In the genomic region with DNA sequence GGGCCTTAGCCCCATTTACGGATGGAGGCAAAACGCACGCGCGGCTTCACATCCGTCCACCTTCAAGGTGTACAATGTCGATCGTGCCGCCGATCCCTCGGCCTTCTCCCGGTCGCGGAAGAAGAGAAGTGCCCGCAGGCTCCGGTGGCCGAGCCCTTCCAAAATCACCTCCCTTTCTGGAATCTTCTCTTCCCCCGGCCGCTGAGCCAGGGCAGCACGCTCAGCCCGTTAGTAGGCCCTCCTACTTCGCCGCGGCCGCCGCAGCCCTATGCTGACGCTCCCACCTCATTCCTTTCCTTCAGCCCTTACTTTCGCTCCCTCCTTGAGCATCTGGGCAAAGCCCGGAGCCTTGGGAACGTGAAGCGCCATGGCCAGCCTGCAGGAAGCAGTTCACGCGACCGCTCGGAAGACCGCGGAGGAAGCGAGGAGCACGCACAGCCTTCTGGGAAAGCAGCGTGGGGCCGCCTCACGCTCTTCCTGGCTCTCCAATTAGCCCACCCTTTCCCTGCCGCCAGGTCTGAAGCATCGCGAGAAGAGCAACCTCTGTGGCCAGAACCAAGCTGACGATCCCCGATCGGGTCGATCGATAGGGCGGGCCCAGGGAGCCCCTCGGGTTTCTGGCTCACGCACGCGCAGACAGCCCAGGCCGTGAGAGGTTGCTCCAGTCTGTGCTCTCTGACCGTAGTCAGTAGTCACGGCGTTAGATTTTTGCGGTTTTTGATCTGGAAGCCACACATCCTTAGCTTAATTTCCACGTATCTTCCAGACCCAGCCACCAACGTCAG, we compare ENCODE assay signal across 1 cellular context.
TF ChIP-seq lines count a peak whose summit lies in the region.

A gene with protein sequence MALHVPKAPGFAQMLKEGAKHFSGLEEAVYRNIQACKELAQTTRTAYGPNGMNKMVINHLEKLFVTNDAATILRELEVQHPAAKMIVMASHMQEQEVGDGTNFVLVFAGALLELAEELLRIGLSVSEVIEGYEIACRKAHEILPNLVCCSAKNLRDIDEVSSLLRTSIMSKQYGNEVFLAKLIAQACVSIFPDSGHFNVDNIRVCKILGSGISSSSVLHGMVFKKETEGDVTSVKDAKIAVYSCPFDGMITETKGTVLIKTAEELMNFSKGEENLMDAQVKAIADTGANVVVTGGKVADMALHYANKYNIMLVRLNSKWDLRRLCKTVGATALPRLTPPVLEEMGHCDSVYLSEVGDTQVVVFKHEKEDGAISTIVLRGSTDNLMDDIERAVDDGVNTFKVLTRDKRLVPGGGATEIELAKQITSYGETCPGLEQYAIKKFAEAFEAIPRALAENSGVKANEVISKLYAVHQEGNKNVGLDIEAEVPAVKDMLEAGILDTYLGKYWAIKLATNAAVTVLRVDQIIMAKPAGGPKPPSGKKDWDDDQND (minus strand): TSS at position 427 of the 785 bp plus-strand sequence. CDS start 58 bp downstream, at position 369.

TF ChIP-seq in HepG2, 621 proteins besides CTCF, POLR2A, EP300 and RAD21 (continued from another document and continues in another):
- TF ChIP-seq ZNF570 (CRISPR knock-in tag; IDR thresholded peaks at IDR 0.05; ENCODE audit: borderline replicate concordance): no peak
- TF ChIP-seq RFX1 (IDR thresholded peaks at IDR 0.05): no peak
- TF ChIP-seq ZFP62 (CRISPR knock-in tag; IDR thresholded peaks at IDR 0.05): no peak
- TF ChIP-seq, protein P1, sequence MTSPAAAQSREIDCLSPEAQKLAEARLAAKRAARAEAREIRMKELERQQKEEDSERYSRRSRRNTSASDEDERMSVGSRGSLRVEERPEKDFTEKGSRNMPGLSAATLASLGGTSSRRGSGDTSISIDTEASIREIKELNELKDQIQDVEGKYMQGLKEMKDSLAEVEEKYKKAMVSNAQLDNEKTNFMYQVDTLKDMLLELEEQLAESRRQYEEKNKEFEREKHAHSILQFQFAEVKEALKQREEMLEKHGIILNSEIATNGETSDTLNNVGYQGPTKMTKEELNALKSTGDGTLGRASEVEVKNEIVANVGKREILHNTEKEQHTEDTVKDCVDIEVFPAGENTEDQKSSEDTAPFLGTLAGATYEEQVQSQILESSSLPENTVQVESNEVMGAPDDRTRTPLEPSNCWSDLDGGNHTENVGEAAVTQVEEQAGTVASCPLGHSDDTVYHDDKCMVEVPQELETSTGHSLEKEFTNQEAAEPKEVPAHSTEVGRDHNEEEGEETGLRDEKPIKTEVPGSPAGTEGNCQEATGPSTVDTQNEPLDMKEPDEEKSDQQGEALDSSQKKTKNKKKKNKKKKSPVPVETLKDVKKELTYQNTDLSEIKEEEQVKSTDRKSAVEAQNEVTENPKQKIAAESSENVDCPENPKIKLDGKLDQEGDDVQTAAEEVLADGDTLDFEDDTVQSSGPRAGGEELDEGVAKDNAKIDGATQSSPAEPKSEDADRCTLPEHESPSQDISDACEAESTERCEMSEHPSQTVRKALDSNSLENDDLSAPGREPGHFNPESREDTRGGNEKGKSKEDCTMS (CRISPR knock-in tag; conservative IDR thresholded peaks at IDR 0.05): no peak
- TF ChIP-seq ZNF124 (CRISPR knock-in tag; IDR thresholded peaks at IDR 0.05): peak; percentile 51; the same call in 1 of the 2 replicates
- peak; percentile 58 for TF ChIP-seq ZNF770 (CRISPR knock-in tag; IDR thresholded peaks at IDR 0.05)
- TF ChIP-seq JARID2 (CRISPR knock-in tag; IDR thresholded peaks at IDR 0.05; ENCODE audit: insufficient replicate concordance): no peak
- peak; percentile 65; the same call in 1 of the 2 replicates for TF ChIP-seq NCOA2 (CRISPR knock-in tag; IDR thresholded peaks at IDR 0.05)
- TF ChIP-seq ZNF20 (CRISPR knock-in tag; IDR thresholded peaks at IDR 0.05): peak; percentile 59; the same call in 1 of the 2 replicates
- TF ChIP-seq ZC3H13 (CRISPR knock-in tag; IDR thresholded peaks at IDR 0.05): no peak
- TF ChIP-seq CCAR2 (optimal IDR thresholded peaks at IDR 0.05; ENCODE audit: low read depth, low read length): no peak
- TF ChIP-seq ZNF446 (CRISPR knock-in tag; IDR thresholded peaks at IDR 0.05): no peak
- peak; percentile 85 for TF ChIP-seq HOXA5 (CRISPR knock-in tag; IDR thresholded peaks at IDR 0.05)
- TF ChIP-seq ZFX (CRISPR knock-in tag; IDR thresholded peaks at IDR 0.05; ENCODE audit: low read depth): peak; percentile 98
- peak; percentile 81; the same call in 1 of the 2 replicates for TF ChIP-seq ONECUT2 (CRISPR knock-in tag; IDR thresholded peaks at IDR 0.05)
- TF ChIP-seq SSRP1 (CRISPR knock-in tag; IDR thresholded peaks at IDR 0.05): no peak
- 0 out of 2 replicates have a peak, but pooled peaks have one; percentile 31 for TF ChIP-seq FOXM1 (CRISPR knock-in tag; IDR thresholded peaks at IDR 0.05)
- no peak for TF ChIP-seq PLSCR1 (CRISPR knock-in tag; IDR thresholded peaks at IDR 0.05; ENCODE audit: borderline replicate concordance)
- peak in 1 of 2 experiments; percentile 92; a peak in 2 of 4 replicates for TF ChIP-seq KLF16 (CRISPR knock-in tag; IDR thresholded peaks at IDR 0.05)
- TF ChIP-seq ZNF331 (CRISPR knock-in tag; IDR thresholded peaks at IDR 0.05): peak; percentile 79
- TF ChIP-seq PAXIP1 (CRISPR knock-in tag; conservative IDR thresholded peaks at IDR 0.05): peak; percentile 58
- no peak for TF ChIP-seq SMC3 (IDR thresholded peaks at IDR 0.05; ENCODE audit: low read length)
- no peak for TF ChIP-seq MTA3 (CRISPR knock-in tag; IDR thresholded peaks at IDR 0.05)
- no peak for TF ChIP-seq PBX3 (CRISPR knock-in tag; IDR thresholded peaks at IDR 0.05; ENCODE audit: borderline replicate concordance)
- TF ChIP-seq ZBTB42 (CRISPR knock-in tag; IDR thresholded peaks at IDR 0.05): no peak
- 0 out of 2 replicates have a peak, but pooled peaks have one; percentile 13 for TF ChIP-seq ZNF816 (CRISPR knock-in tag; IDR thresholded peaks at IDR 0.05; ENCODE audit: borderline replicate concordance)
- TF ChIP-seq ZC3H4 (CRISPR knock-in tag; IDR thresholded peaks at IDR 0.05; ENCODE audit: borderline replicate concordance): no peak
- peak; percentile 71; the same call in 1 of the 2 replicates for TF ChIP-seq ZBTB20 (CRISPR knock-in tag; IDR thresholded peaks at IDR 0.05; ENCODE audit: borderline replicate concordance, low read depth)
- TF ChIP-seq NFKB2 (CRISPR knock-in tag; IDR thresholded peaks at IDR 0.05; ENCODE audit: borderline replicate concordance): peak; percentile 98
- no peak for TF ChIP-seq RFXANK (CRISPR knock-in tag; IDR thresholded peaks at IDR 0.05)
- TF ChIP-seq RXRB (CRISPR knock-in tag; IDR thresholded peaks at IDR 0.05; ENCODE audit: borderline replicate concordance): peak; percentile 67
- TF ChIP-seq HNF4A (CRISPR knock-in tag; IDR thresholded peaks at IDR 0.05): no peak; the same call in 1 of the 2 replicates
- no peak for TF ChIP-seq ZNF720 (CRISPR knock-in tag; IDR thresholded peaks at IDR 0.05)
- TF ChIP-seq ZMYM2 (CRISPR knock-in tag; IDR thresholded peaks at IDR 0.05): no peak
- TF ChIP-seq ZNF547 (CRISPR knock-in tag; IDR thresholded peaks at IDR 0.05): peak; percentile 82; the same call in 1 of the 2 replicates
- TF ChIP-seq ZEB1 (IDR thresholded peaks at IDR 0.05; ENCODE audit: insufficient replicate concordance, low read depth): no peak
- no peak for TF ChIP-seq ZNF841 (CRISPR knock-in tag; IDR thresholded peaks at IDR 0.05; ENCODE audit: borderline replicate concordance)
- TF ChIP-seq MAFK (conservative IDR thresholded peaks at IDR 0.05 in 1 of 2, IDR thresholded peaks at IDR 0.05 in 1 of 2; ENCODE audit: low read length in 2 of 2): no peak
- TF ChIP-seq, protein P2, sequence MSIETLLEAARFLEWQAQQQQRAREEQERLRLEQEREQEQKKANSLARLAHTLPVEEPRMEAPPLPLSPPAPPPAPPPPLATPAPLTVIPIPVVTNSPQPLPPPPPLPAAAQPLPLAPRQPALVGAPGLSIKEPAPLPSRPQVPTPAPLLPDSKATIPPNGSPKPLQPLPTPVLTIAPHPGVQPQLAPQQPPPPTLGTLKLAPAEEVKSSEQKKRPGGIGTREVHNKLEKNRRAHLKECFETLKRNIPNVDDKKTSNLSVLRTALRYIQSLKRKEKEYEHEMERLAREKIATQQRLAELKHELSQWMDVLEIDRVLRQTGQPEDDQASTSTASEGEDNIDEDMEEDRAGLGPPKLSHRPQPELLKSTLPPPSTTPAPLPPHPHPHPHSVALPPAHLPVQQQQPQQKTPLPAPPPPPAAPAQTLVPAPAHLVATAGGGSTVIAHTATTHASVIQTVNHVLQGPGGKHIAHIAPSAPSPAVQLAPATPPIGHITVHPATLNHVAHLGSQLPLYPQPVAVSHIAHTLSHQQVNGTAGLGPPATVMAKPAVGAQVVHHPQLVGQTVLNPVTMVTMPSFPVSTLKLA (IDR thresholded peaks at IDR 0.05): peak; percentile 65
- no peak for TF ChIP-seq SMAD9 (CRISPR knock-in tag; IDR thresholded peaks at IDR 0.05)
- no peak for TF ChIP-seq PRPF4 (IDR thresholded peaks at IDR 0.05; ENCODE audit: low read depth, low read length, poor library complexity, severe bottlenecking)
- peak; percentile 77 for TF ChIP-seq NFYB (CRISPR knock-in tag; IDR thresholded peaks at IDR 0.05)
- peak; percentile 96 for TF ChIP-seq RBFOX2 (IDR thresholded peaks at IDR 0.05; ENCODE audit: low read depth, low read length)
- 0 out of 2 replicates have a peak, but pooled peaks have one; percentile 75 for TF ChIP-seq NFATC3 (CRISPR knock-in tag; IDR thresholded peaks at IDR 0.05)
- TF ChIP-seq, protein P3, sequence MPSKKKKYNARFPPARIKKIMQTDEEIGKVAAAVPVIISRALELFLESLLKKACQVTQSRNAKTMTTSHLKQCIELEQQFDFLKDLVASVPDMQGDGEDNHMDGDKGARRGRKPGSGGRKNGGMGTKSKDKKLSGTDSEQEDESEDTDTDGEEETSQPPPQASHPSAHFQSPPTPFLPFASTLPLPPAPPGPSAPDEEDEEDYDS (CRISPR knock-in tag; IDR thresholded peaks at IDR 0.05): no peak
- peak; percentile 29; the same call in 1 of the 2 replicates for TF ChIP-seq ZSCAN5A (CRISPR knock-in tag; IDR thresholded peaks at IDR 0.05; ENCODE audit: borderline replicate concordance)
- no peak for TF ChIP-seq ATM (IDR thresholded peaks at IDR 0.05; ENCODE audit: borderline replicate concordance)
